ENCODE assay signal across 8 cellular contexts in the genomic region with DNA sequence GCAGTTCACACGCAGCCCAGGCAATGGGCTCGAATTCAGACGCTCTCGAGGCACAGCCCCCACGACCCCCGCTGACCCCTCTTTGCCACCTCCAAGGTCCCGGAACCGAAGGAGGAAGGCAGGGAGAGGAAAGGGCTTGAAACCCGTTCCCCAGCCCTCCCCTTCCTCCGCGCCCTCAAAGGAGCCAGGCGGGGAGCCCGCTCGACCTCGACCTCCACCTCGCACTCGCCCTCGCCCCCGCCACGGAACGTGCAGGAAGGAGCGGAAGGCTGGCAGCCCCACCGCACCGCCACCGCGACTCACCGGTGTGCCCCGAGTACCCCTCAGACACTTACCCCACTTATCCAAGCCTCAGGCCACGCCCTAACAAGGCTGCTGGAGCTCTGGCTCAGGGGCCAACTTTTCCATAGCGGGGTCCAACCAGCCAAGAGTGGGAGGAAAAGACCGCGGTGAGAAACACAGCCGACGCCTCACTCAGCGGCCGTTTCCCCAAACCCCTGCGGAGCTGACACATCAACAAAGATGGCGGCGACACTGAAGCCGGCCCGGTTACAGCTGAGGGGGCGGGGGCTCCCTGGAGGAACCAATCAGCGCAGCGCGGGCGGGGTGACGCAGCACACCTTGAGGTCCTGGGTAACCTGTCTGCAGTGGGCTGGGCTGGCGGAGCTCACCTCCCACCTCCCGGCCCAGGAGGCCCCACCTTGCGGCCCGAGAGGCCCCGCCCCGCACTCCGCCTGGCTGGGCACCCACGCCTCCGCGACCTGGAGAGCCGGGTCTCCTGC. TPM values are rescaled to one million over a fixed set of nuclear protein-coding genes. Genes with fewer than 3 reads are reported as not detected.
DNase-seq lines count a peak whose midpoint lies in the region; ATAC-seq, FAIRE-seq and TF ChIP-seq lines count a peak whose summit lies in the region.

A gene (minus strand): TSS at position 524 of the 782 bp plus-strand sequence. CDS start 10,935 bp downstream, outside the sequence.

- FAIRE-seq in colon (lab: Jason Lieb, UNC): peak; percentile 49

- peak; percentile 99 for ATAC-seq in HG03439 (IDR thresholded peaks at IDR 0.05; ENCODE audit: unreplicated experiment)

- H3K27me3 ChIP-seq in BE2C: no peaks in the 10 kb centered on the region

- H3K4me1 ChIP-seq in BE2C: no peaks in the 10 kb centered on the region

- no peaks in the 10 kb centered on the region for H3K9me3 ChIP-seq in BE2C

- peak within 1 kb of the TSS; percentile 81 for H3K4me3 ChIP-seq in BE2C (ENCODE audit: low read depth, low read length)

- peak; percentile 91 for DNase-seq in BE2C
- peak; percentile 92 for DNase-seq in GM19238 (ENCODE audit: insufficient read length, low spot score)
- DNase-seq in NCI-H510A (lab: John Stamatoyannopoulos, UW): peak; percentile 99
- DNase-seq in activated CD4-positive, alpha-beta T cell treated with anti-CD3 and anti-CD28 coated beads for 48 hours: peak; percentile 99
- peak; percentile 98 for DNase-seq in kidney tubule cell (ENCODE audit: low spot score)
- DNase-seq in stimulated activated CD4-positive, alpha-beta T cell treated with anti-CD3 and anti-CD28 coated beads, Interleukin-1b, Interleukin-23, amount 100 ng/mL, for 24 hours (ENCODE audit: low read depth in 4 of 4, low spot score in 1 of 4): peak; percentile 90 to 98 (median 94)

- H3K36me3 ChIP-seq in BE2C: no peaks in the 10 kb centered on the region

- TF ChIP-seq CTCF in BE2C (IDR thresholded peaks at IDR 0.05; ENCODE audit: low read depth, low read length): no peak

RNA-seq across cellular contexts. Expression of the gene that starts here (rescaled TPM):
- polyA plus RNA-seq in BE2C (2012; ENCODE audit: insufficient read depth, insufficient read length, low read depth): 2.3 TPM

Comparison
In these comparisons a context has a peak if more than half of its experiments do, and no peak if none do; other contexts are left out.
1. Peak in every context shown above with its lines: DNase-seq, ATAC-seq and H3K4me3 ChIP-seq.